In the genomic region with DNA sequence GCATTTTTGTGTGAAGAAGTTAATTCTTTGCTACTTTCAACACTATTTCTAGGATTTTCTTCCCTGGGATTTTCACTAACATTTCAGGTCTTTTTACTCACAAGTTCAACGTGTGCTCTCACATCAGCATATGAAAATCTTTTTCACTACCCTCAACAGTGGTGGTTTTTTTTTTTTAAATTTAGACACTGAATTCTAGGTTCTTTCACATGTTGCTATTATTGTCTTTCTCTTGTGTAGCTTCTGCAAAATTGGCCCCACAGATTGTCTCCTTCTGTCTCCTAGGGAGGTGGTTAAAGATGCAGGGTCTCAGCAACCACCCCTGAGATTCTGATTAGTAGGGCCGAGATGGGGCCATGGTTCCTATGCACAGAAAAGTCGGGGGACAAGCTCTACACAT, we compare ENCODE assay signal across 17 cellular contexts.
DNase-seq lines count a peak whose midpoint lies in the region; ATAC-seq, FAIRE-seq and TF ChIP-seq lines count a peak whose summit lies in the region.
"Had no signal": no experiment of that assay in that cellular context is flagged by ENCODE, and none has a peak within 500 bp of the region (broad histone marks: within the 10 kb centered on the region; RNA-seq: fewer than 3 reads in every experiment).

No MANE protein-coding gene starts in this region.

- 31% methylated on average over 3 of the region's 3 CpGs for WGBS in GM12878 (ENCODE audit: insufficient coverage, insufficient replicate concordance, low lambda C conversion rate, missing lambda C conversion rate)

- in situ Hi-C loops in GM12878 (cut with MboI): no loop called here

- peaks cover 0 to 100% (median 72%) of the 10 kb centered on the region in 10 experiments; a peak in 17 of 20 replicates for H3K4me1 ChIP-seq in BLaER1 treated with 17β-estradiol and CSF1 and Interleukin-3, amounts not matched to agents 10 nM and 100 nM
- peaks cover 26% of the 10 kb centered on the region for H3K4me1 ChIP-seq in GM12878 (ENCODE audit: control insufficient read depth, insufficient read depth, low read length)

- no peak for TF ChIP-seq EP300 in GM12878 (IDR thresholded peaks at IDR 0.05; ENCODE audit: borderline replicate concordance in 1 of 2, control insufficient read depth in 1 of 2, low read depth in 2 of 2, low read length in 2 of 2)

- TF ChIP-seq POLR2A in GM12892 (IDR thresholded peaks at IDR 0.05; ENCODE audit: low read depth, low read length): no peak
- no peak for TF ChIP-seq POLR2A in GM12878 (IDR thresholded peaks at IDR 0.05; ENCODE audit: low read depth, low read length)

- intact Hi-C loops in GM12878 (cut with micrococcal nuclease; ENCODE audit: unreplicated experiment): no loop called here

- H4K20me1 ChIP-seq in BLaER1 treated with 17β-estradiol and CSF1 and Interleukin-3, amounts not matched to agents 10 nM and 100 nM: no peaks in the 10 kb centered on the region
- H4K20me1 ChIP-seq in GM12878 (ENCODE audit: control insufficient read depth, insufficient read depth): no peaks in the 10 kb centered on the region

- TF ChIP-seq CTCF in GM12878 (IDR thresholded peaks at IDR 0.05 in 2 of 3, conservative IDR thresholded peaks at IDR 0.05 in 1 of 3; ENCODE audit: control insufficient read depth in 2 of 3, extremely low read depth in 1 of 3, insufficient read depth in 1 of 3, low read depth in 3 of 3, low read length in 3 of 3): no peak

- H3K27ac ChIP-seq in BLaER1 treated with 17β-estradiol and CSF1 and Interleukin-3, amounts not matched to agents 10 nM and 100 nM: no peak overlapping the region
- H3K27ac ChIP-seq in GM12878 (ENCODE audit: control insufficient read depth, insufficient read depth) (peak overlapping the region; percentile 6), caudate nucleus (ENCODE audit: low read depth, low read length) (no peak overlapping the region)
- H3K27ac ChIP-seq: HL-60 had no signal

- TF ChIP-seq RAD21 in GM12878 (IDR thresholded peaks at IDR 0.05; ENCODE audit: insufficient read depth, low read depth, low read length): no peak

- CTCF ChIA-PET in GM12878 (lab: Yijun Ruan, JAX): interaction anchor here (1.1 to 1.3 kb wide), 3 partner anchors 10 to 361 kb away, joined by 3 to 4 read pairs (median 4); no protein-coding TSS in a partner anchor

- H3K9me3 ChIP-seq in BLaER1 treated with 17β-estradiol and CSF1 and Interleukin-3, amounts not matched to agents 10 nM and 100 nM (replicated peaks in 1 of 11): peaks cover 0 to 26% (median 10%) of the 10 kb centered on the region in 11 experiments; a peak in 8 of 22 replicates
- H3K9me3 ChIP-seq in GM12878 (replicated peaks; ENCODE audit: control insufficient read depth, insufficient read depth, low read length): no peaks in the 10 kb centered on the region; the same call in 1 of the 3 replicates

- SMC1A ChIA-PET in GM12878 (lab: Charles Lee; ENCODE audit: uncharacterized antibody, unreplicated experiment): interaction anchor here (1.0 to 2.0 kb wide), 3 partner anchors 10 to 341 kb away, joined by 3 to 6 read pairs (median 3); no protein-coding TSS in a partner anchor

- H3K27me3 ChIP-seq in BLaER1 treated with 17β-estradiol and CSF1 and Interleukin-3, amounts not matched to agents 10 nM and 100 nM: no peaks in the 10 kb centered on the region
- no peaks in the 10 kb centered on the region for H3K27me3 ChIP-seq in GM12878 (replicated peaks in 1 of 2; ENCODE audit: control insufficient read depth in 2 of 2, insufficient read depth in 2 of 2, low read length in 1 of 2)

- FAIRE-seq in GM12892 (lab: Jason Lieb, UNC) (peak; percentile 58), GM12878 (lab: Jason Lieb, UNC) (no peak)

- no TSS peak for BruUV-seq in GM12878 (replicated peaks; lab: Mats Ljungman, UMichigan)

- H2AFZ ChIP-seq in GM12878 (ENCODE audit: control insufficient read depth, low read depth, low read length): no peak overlapping the region

- H3K9ac ChIP-seq in BLaER1 treated with 17β-estradiol and CSF1 and Interleukin-3, amounts not matched to agents 10 nM and 100 nM: no peak overlapping the region
- no peak overlapping the region for H3K9ac ChIP-seq in GM12878 (ENCODE audit: control insufficient read depth, insufficient read depth, low read length)

- POLR2A ChIA-PET in GM12878 (lab: Charles Lee): no interaction called here

- ATAC-seq in GM21390 (IDR thresholded peaks at IDR 0.05; ENCODE audit: unreplicated experiment): peak; percentile 71
- no peak for ATAC-seq in GM12878
- ATAC-seq in GM21515 (IDR thresholded peaks at IDR 0.05; ENCODE audit: unreplicated experiment): no peak

- RAD21 ChIA-PET in GM12878 (lab: Charles Lee; ENCODE audit: unreplicated experiment): no interaction called here

- peak overlapping the region in 8 of 11 experiments; percentile 9 to 53 (median 30); a peak in 12 of 22 replicates for H3K4me2 ChIP-seq in BLaER1 treated with 17β-estradiol and CSF1 and Interleukin-3, amounts not matched to agents 10 nM and 100 nM
- H3K4me2 ChIP-seq in GM12878 (ENCODE audit: control insufficient read depth, insufficient read depth): peak overlapping the region; percentile 49; the same call in 1 of the 2 replicates

- no peaks in the 10 kb centered on the region for H3K36me3 ChIP-seq in BLaER1 treated with 17β-estradiol and CSF1 and Interleukin-3, amounts not matched to agents 10 nM and 100 nM
- no peaks in the 10 kb centered on the region for H3K36me3 ChIP-seq in GM12878 (ENCODE audit: control insufficient read depth in 2 of 2, insufficient read depth in 2 of 2, low read length in 1 of 2)

- H3K4me3 ChIP-seq in BLaER1 treated with 17β-estradiol and CSF1 and Interleukin-3, amounts not matched to agents 10 nM and 100 nM: no peak overlapping the region
- no peak overlapping the region for H3K4me3 ChIP-seq in GM12878

- DNase-seq in GM12892 (ENCODE audit: insufficient read length): no peak
- DNase-seq in GM12878 (ENCODE audit: low read depth, low spot score): no peak
- DNase-seq in activated CD8-positive, alpha-beta memory T cell treated with anti-CD3 and anti-CD28 coated beads for 24 hours: no peak
- DNase-seq in caudate nucleus (lab: John Stamatoyannopoulos, UW): no peak
- DNase-seq: 8988T; AML-193; C1 segment of cervical spinal cord; Calu3; CD4-positive, alpha-beta T cell; DMS 273 treated with DMSO at 0.1 percent for 48 hours; DMS79; HCEC 1CT; HFFc6 had no signal

- H3K79me2 ChIP-seq in GM12878 (ENCODE audit: control insufficient read depth, insufficient read depth, low read length): no peaks in the 10 kb centered on the region

TF ChIP-seq in GM12878, 131 proteins besides CTCF, POLR2A, EP300 and RAD21:
- no peak for TF ChIP-seq NFXL1 (IDR thresholded peaks at IDR 0.05; ENCODE audit: borderline replicate concordance)
- TF ChIP-seq MEF2A (IDR thresholded peaks at IDR 0.05; ENCODE audit: insufficient read depth, low read depth, low read length): peak; percentile 75; the same call in 1 of the 2 replicates
- TF ChIP-seq CBX3 (IDR thresholded peaks at IDR 0.05; ENCODE audit: borderline replicate concordance, low read depth): no peak
- TF ChIP-seq RUNX3 (IDR thresholded peaks at IDR 0.05; ENCODE audit: low read length): peak; percentile 29
